In the genomic region with DNA sequence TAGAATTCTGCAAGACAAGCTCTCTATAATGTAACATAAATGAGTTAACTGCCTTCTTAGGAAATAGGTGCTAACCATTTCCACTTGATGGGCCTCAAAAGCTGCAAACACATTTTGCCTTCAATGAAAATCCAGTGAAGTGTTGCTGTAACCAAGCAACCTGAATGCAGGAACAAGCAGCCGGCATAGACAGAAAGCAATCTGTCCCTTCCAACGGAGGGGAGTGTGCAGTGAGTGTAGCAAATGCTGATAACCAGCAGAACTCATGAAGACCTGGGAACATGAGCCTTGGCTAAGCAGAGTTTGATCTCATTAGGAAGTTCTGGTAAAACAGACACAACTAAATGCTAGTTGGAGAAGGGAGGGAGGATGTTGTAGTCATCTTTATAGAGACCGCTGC, we compare ENCODE assay signal across 14 cellular contexts.
A peak's percentile ranks its signal among the peaks of the same experiment; 100 is the strongest.
DNase-seq lines count a peak whose midpoint lies in the region; TF ChIP-seq lines count a peak whose summit lies in the region.
"Had no signal": no experiment of that assay in that cellular context is flagged by ENCODE, and none has a peak within 500 bp of the region (broad histone marks: within the 10 kb centered on the region; RNA-seq: fewer than 3 reads in every experiment).

No MANE protein-coding gene starts in this region.

- H3K27me3 ChIP-seq in kidney epithelial cell (ENCODE audit: control insufficient read depth, insufficient read depth, low read length) (no peaks in the 10 kb centered on the region), thyroid gland (no peaks in the 10 kb centered on the region)
- H3K27me3 ChIP-seq: adrenal gland had no signal

- TF ChIP-seq POLR2A in thyroid gland (IDR thresholded peaks at IDR 0.05) = no peak
- TF ChIP-seq POLR2A in lower leg skin (IDR thresholded peaks at IDR 0.05) = no peak

- intact Hi-C loops in thyroid gland (cut with DNase I) (no loop called here), lower leg skin (cut with DNase I; ENCODE audit: low total_unique reads) (loop anchor here (10.0 kb wide), 1 partner anchor 59 kb away; no protein-coding TSS in a partner anchor)

- TF ChIP-seq CTCF in kidney epithelial cell (IDR thresholded peaks at IDR 0.05; ENCODE audit: insufficient read depth, low read length, poor library complexity, severe bottlenecking) (no peak), thyroid gland (IDR thresholded peaks at IDR 0.05) (no peak), lower leg skin (IDR thresholded peaks at IDR 0.05) (no peak)

- no peak overlapping the region for H3K27ac ChIP-seq in thyroid gland
- H3K27ac ChIP-seq: adrenal gland had no signal

- H3K4me3 ChIP-seq in kidney epithelial cell (ENCODE audit: low read depth, low read length) = no peak overlapping the region
- H3K4me3 ChIP-seq in thyroid gland (replicated peaks in 1 of 3) = no peak overlapping the region
- no peak overlapping the region for H3K4me3 ChIP-seq in lower leg skin (ENCODE audit: low read depth, poor library complexity, severe bottlenecking)
- H3K4me3 ChIP-seq: adrenal gland had no signal

- no peaks in the 10 kb centered on the region for H3K9me3 ChIP-seq in thyroid gland

- DNase-seq in NCI-H2227 (lab: John Stamatoyannopoulos, UW; ENCODE audit: unreplicated experiment) (peak; percentile 19), NCI-H2227 treated with DMSO at 0.1 percent for 48 hours (lab: John Stamatoyannopoulos, UW) (no peak), NCI-H2196 (lab: John Stamatoyannopoulos, UW; ENCODE audit: unreplicated experiment) (peak; percentile 38), kidney epithelial cell (ENCODE audit: low read depth) (peak; percentile 4), thyroid gland (peak; percentile 16 to 32), RKO (ENCODE audit: low spot score) (no peak), lower leg skin (ENCODE audit: low spot score in 2 of 2) (no peak)
- no peak for DNase-seq in activated CD4-positive, CD25-positive, alpha-beta regulatory T cell (lab: John Stamatoyannopoulos, UW)
- DNase-seq: activated CD8-positive, alpha-beta T cell treated with anti-CD3 and anti-CD28 coated beads for 36 hours; CD8-positive, alpha-beta T cell; foreskin melanocyte; GF-D8; KG1 had no signal

- no peaks in the 10 kb centered on the region for H3K4me1 ChIP-seq in thyroid gland
- H3K4me1 ChIP-seq: adrenal gland had no signal

- WGBS in thyroid gland, 2 donors = 43 to 48% methylated on average over 3 of the region's 3 CpGs
- 80 to 81% methylated on average over 3 of the region's 3 CpGs for WGBS in lower leg skin, 2 donors

- H3K36me3 ChIP-seq in kidney epithelial cell (ENCODE audit: control insufficient read depth, insufficient read depth, low read length) (no peaks in the 10 kb centered on the region), thyroid gland (no peaks in the 10 kb centered on the region)
- H3K36me3 ChIP-seq: adrenal gland had no signal

Comparison
In these comparisons a context has a peak if more than half of its experiments do, and no peak if none do; other contexts are left out.
1. DNase-seq: peak in NCI-H2227 (single experiment), NCI-H2196 (single experiment), kidney epithelial cell (single experiment) and thyroid gland (2 of 2); none in NCI-H2227 treated with DMSO at 0.1 percent for 48 hours (single experiment), activated CD4-positive, CD25-positive, alpha-beta regulatory T cell (0 of 4), RKO (single experiment) and lower leg skin (0 of 2).